22 cellular contexts compared by ENCODE assay signal in the genomic region with DNA sequence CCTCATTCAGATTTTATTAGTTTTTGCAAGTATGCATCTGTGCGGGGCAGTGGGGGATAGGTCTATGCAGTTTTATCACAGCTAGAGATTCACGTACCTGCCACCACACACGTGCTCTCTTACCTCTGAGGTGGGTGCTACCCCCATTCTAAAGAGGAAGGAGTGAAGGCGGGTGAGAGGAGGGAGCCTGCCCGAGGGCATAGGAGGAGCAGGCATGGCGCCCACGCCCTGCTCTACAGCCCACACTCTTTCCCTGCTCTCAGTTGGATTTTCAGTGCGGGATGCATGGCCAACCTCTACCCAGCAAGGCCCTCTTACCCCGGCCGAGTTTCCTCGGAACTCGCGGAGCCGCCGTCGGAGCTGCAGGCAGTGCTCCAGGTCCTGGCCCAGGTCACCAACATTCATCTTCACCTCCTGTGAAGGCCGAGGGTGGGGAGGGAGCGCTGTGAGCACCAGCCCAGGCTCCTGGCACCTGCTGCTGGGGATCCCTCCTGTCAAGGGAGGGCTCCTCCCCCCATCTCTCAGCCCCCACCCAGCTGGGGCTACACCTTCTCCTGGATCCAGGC.
"Had no signal": no experiment of that assay in that cellular context is flagged by ENCODE, and none has a peak within 500 bp of the region (broad histone marks: within the 10 kb centered on the region; RNA-seq: fewer than 3 reads in every experiment).

No MANE protein-coding gene starts in this region.

- H3K27ac Mint-ChIP-seq: memory B cell; natural killer cell treated with Interleukin-12 subunit alpha and Interleukin-12 subunit beta and Interleukin-15 and Interleukin-18, amount 100 ng/mL, for 72 hours; stimulated activated naive B cell treated with anti-CD40 and anti-IgM and Interleukin-4, amounts not matched to agents 10 μg/mL and 1 μg/mL and 100 μg/mL, for 72 hours; stimulated activated naive CD8-positive, alpha-beta T cell treated with anti-CD3 and anti-CD28 coated beads, Interleukin-15, Interleukin-2, amounts not matched to agents 100 ng/mL and 50 ng/mL, for 24 hours had no signal

- H3K4me1 ChIP-seq: prostate gland, right atrium auricular region, upper lobe of right lung, uterus had no signal

- DNase-seq: dorsolateral prefrontal cortex; effector CD4-positive, alpha-beta T cell; left ventricle myocardium superior; mucosa of descending colon; naive B cell; nucleus accumbens; stimulated activated CD4-positive, alpha-beta T cell treated with anti-CD3 and anti-CD28 coated beads, Interleukin-15, amount 100 ng/mL, for 24 hours; stimulated activated CD4-positive, alpha-beta T cell treated with anti-CD3 and anti-CD28 coated beads, Interleukin-2, amount 100 ng/mL, for 48 hours; stimulated activated naive B cell treated with anti-CD40 and anti-IgM and Interleukin-4, amounts not matched to agents 10 μg/mL and 1 μg/mL and 100 μg/mL, for 72 hours; transverse colon; upper lobe of right lung; uterus had no signal

- H3K9me3 ChIP-seq: mucosa of descending colon, prostate gland, right atrium auricular region, thoracic aorta, transverse colon, upper lobe of right lung, uterus had no signal

- H3K27ac ChIP-seq: coronary artery, dorsolateral prefrontal cortex, prostate gland, right atrium auricular region, skin epidermis, thoracic aorta, transverse colon, upper lobe of right lung, uterus had no signal

- H3K4me1 Mint-ChIP-seq: memory B cell had no signal

- H3K27me3 Mint-ChIP-seq: natural killer cell treated with Interleukin-12 subunit alpha and Interleukin-12 subunit beta and Interleukin-15 and Interleukin-18, amount 100 ng/mL, for 72 hours; stimulated activated naive B cell treated with anti-CD40 and anti-IgM and Interleukin-4, amounts not matched to agents 10 μg/mL and 1 μg/mL and 100 μg/mL, for 72 hours; stimulated activated naive CD8-positive, alpha-beta T cell treated with anti-CD3 and anti-CD28 coated beads, Interleukin-15, Interleukin-2, amounts not matched to agents 100 ng/mL and 50 ng/mL, for 24 hours had no signal

- ATAC-seq: left ventricle myocardium superior; mucosa of descending colon; natural killer cell treated with Interleukin-12 subunit alpha and Interleukin-12 subunit beta and Interleukin-15 and Interleukin-18, amount 100 ng/mL, for 72 hours; stimulated activated naive B cell treated with anti-CD40 and anti-IgM and Interleukin-4, amounts not matched to agents 10 μg/mL and 1 μg/mL and 100 μg/mL, for 72 hours; upper lobe of right lung had no signal

- H3K27me3 ChIP-seq: dorsolateral prefrontal cortex, right atrium auricular region, transverse colon, upper lobe of right lung, uterus had no signal

- H3K9me3 Mint-ChIP-seq: memory B cell; naive B cell; natural killer cell treated with Interleukin-12 subunit alpha and Interleukin-12 subunit beta and Interleukin-15 and Interleukin-18, amount 100 ng/mL, for 72 hours; neural crest cell; stimulated activated naive B cell treated with anti-CD40 and anti-IgM and Interleukin-4, amounts not matched to agents 10 μg/mL and 1 μg/mL and 100 μg/mL, for 72 hours; stimulated activated naive CD8-positive, alpha-beta T cell treated with anti-CD3 and anti-CD28 coated beads, Interleukin-15, Interleukin-2, amounts not matched to agents 100 ng/mL and 50 ng/mL, for 24 hours had no signal

- H3K36me3 ChIP-seq: prostate gland, right atrium auricular region, thoracic aorta, transverse colon, upper lobe of right lung, uterus had no signal

- H3K4me3 ChIP-seq: coronary artery, dorsolateral prefrontal cortex, lung, mucosa of descending colon, prostate gland, right atrium auricular region, skin epidermis, thoracic aorta, transverse colon, upper lobe of right lung, uterus had no signal

- H3K4me3 Mint-ChIP-seq: memory B cell; naive B cell; natural killer cell treated with Interleukin-12 subunit alpha and Interleukin-12 subunit beta and Interleukin-15 and Interleukin-18, amount 100 ng/mL, for 72 hours; neural crest cell; stimulated activated naive B cell treated with anti-CD40 and anti-IgM and Interleukin-4, amounts not matched to agents 10 μg/mL and 1 μg/mL and 100 μg/mL, for 72 hours; stimulated activated naive CD8-positive, alpha-beta T cell treated with anti-CD3 and anti-CD28 coated beads, Interleukin-15, Interleukin-2, amounts not matched to agents 100 ng/mL and 50 ng/mL, for 24 hours had no signal

- H3K36me3 Mint-ChIP-seq: memory B cell; naive B cell; natural killer cell treated with Interleukin-12 subunit alpha and Interleukin-12 subunit beta and Interleukin-15 and Interleukin-18, amount 100 ng/mL, for 72 hours; stimulated activated naive B cell treated with anti-CD40 and anti-IgM and Interleukin-4, amounts not matched to agents 10 μg/mL and 1 μg/mL and 100 μg/mL, for 72 hours had no signal
